Comparison of ENCODE assay signal across 8 cellular contexts in genomic region chr12:116236148-116236731, GRCh38. TPM values are rescaled to one million over a fixed set of nuclear protein-coding genes. Genes with fewer than 3 reads are reported as not detected.
DNase-seq lines count a peak whose midpoint lies in the region; ATAC-seq and TF ChIP-seq lines count a peak whose summit lies in the region.

No MANE protein-coding gene starts in this region.

- no peak overlapping the region for H3K27ac Mint-ChIP-seq in WTC11

- DNase-seq in AG04449 (ENCODE audit: low read depth, low spot score), result no peak
- peak; percentile 52 for DNase-seq in GM13976 (ENCODE audit: low spot score)
- peak; percentile 16 for DNase-seq in NCI-H2107 (lab: John Stamatoyannopoulos, UW)
- peak; percentile 25 for DNase-seq in WTC11 (ENCODE audit: low spot score)
- DNase-seq in effector CD4-positive, alpha-beta T cell, result peak; percentile 26
- peak; percentile 70 for DNase-seq in mesendoderm
- peak; percentile 16 for DNase-seq in stimulated activated naive CD4-positive, alpha-beta T cell treated with Interleukin-2 at 50 U/mL for 16 hours (lab: John Stamatoyannopoulos, UW)

- no peaks in the 10 kb centered on the region for H3K9me3 Mint-ChIP-seq in WTC11

- H3K4me3 ChIP-seq in AG04449 (ENCODE audit: low read depth, low read length) (no peak overlapping the region), mesendoderm (ENCODE audit: low read length) (no peak overlapping the region)

- no peaks in the 10 kb centered on the region for H3K27me3 ChIP-seq in mesendoderm (ENCODE audit: insufficient read depth, low read length, poor library complexity)

- H2BK15ac ChIP-seq in mesendoderm (replicated peaks; ENCODE audit: low read depth), result no peak overlapping the region

- peak; percentile 56; the same call in 1 of the 2 replicates for ATAC-seq in WTC11
- no peak for ATAC-seq in GM21367 (IDR thresholded peaks at IDR 0.05; ENCODE audit: unreplicated experiment)

- H3K4me1 Mint-ChIP-seq in WTC11, result peaks cover 18% of the 10 kb centered on the region

- H3K9ac ChIP-seq in mesendoderm (ENCODE audit: low read length), result no peak overlapping the region

- no peak overlapping the region for H4K5ac ChIP-seq in mesendoderm (ENCODE audit: low read length)

- H3K23ac ChIP-seq in mesendoderm (ENCODE audit: low read length), result no peak overlapping the region

- H3K79me2 ChIP-seq in mesendoderm (ENCODE audit: control insufficient read depth, insufficient read depth, low read length), result peaks cover 42% of the 10 kb centered on the region

- no peak overlapping the region for H2AK5ac ChIP-seq in mesendoderm (ENCODE audit: low read length)

- no peak overlapping the region for H2BK5ac ChIP-seq in mesendoderm (ENCODE audit: low read length)

- no peak overlapping the region for H3K27ac ChIP-seq in mesendoderm (ENCODE audit: low read depth, low read length)

- TF ChIP-seq CTCF in AG04449 (IDR thresholded peaks at IDR 0.05; ENCODE audit: insufficient read depth, low read length, missing control alignments) (peak; percentile 33), GM13976 (IDR thresholded peaks at IDR 0.05; ENCODE audit: borderline replicate concordance, control extremely low read depth, extremely low read depth, insufficient read depth, missing control alignments) (peak; percentile 81), WTC11 (IDR thresholded peaks at IDR 0.05) (no peak)

- no peak overlapping the region for H3K56ac ChIP-seq in mesendoderm (ENCODE audit: low read length)

- no peaks in the 10 kb centered on the region for H3K36me3 ChIP-seq in mesendoderm (ENCODE audit: control insufficient read depth, insufficient read depth, low read length)

- no CpG with 5 or more reads among the region's 3 CpGs for WGBS in mesendoderm (ENCODE audit: extremely low coverage, insufficient coverage, low lambda C conversion rate)

- in situ Hi-C loops in GM13976 (cut with MboI; ENCODE audit: low sequenced_read_pairs, unreplicated experiment), result loop anchor here (10.0 kb wide), 1 partner anchor 221 kb away; no protein-coding TSS in a partner anchor

- no peak overlapping the region for H3K18ac ChIP-seq in mesendoderm (ENCODE audit: low read length)

- H3K4me2 ChIP-seq in mesendoderm (ENCODE audit: low read length), result no peak overlapping the region

- POLR2A ChIA-PET in AG04449 (lab: Yijun Ruan, JAX) (no interaction called here), WTC11 (lab: Charles Lee) (no interaction called here)

- H3K27me3 Mint-ChIP-seq in WTC11 (ENCODE audit: low read depth), result no peaks in the 10 kb centered on the region

- no peaks in the 10 kb centered on the region for H3K36me3 Mint-ChIP-seq in WTC11

- H2BK120ac ChIP-seq in mesendoderm (ENCODE audit: low read depth, low read length), result no peak overlapping the region

- no peak overlapping the region for H3K4ac ChIP-seq in mesendoderm (ENCODE audit: low read depth, low read length)

- peaks cover 5% of the 10 kb centered on the region for H3K79me1 ChIP-seq in mesendoderm (ENCODE audit: low read length)

- CTCF ChIA-PET in AG04449 (lab: Yijun Ruan, JAX), result interaction anchor here (0.7 to 2.3 kb wide), 18 partner anchors 8 to 239 kb away, joined by 3 to 23 read pairs (median 3); no protein-coding TSS in a partner anchor
- CTCF ChIA-PET in WTC11 (lab: Charles Lee), result interaction anchor here (0.8 to 2.0 kb wide), 20 partner anchors 9 to 457 kb away, joined by 3 to 13 read pairs (median 4); no protein-coding TSS in a partner anchor

- no peaks in the 10 kb centered on the region for H3K4me1 ChIP-seq in mesendoderm (ENCODE audit: control insufficient read depth, low read depth, low read length)

- H4K8ac ChIP-seq in mesendoderm (ENCODE audit: low read depth, low read length), result no peak overlapping the region

- H3K4me3 Mint-ChIP-seq in WTC11, result no peak overlapping the region

TF ChIP-seq in WTC11, 78 proteins besides CTCF, POLR2A, EP300 and RAD21:
- TF ChIP-seq CDX4 (CRISPR knock-in tag; IDR thresholded peaks at IDR 0.05; ENCODE audit: borderline replicate concordance), result no peak

RNA-seq across cellular contexts. Expression of gene MED13L, which starts 41.3 kb away (rescaled TPM):
- total RNA-seq in WTC11 (2021), result 53.3 to 80.5 TPM (median 55.5 TPM) in 3 replicates
- polyA plus RNA-seq in mesendoderm (2013, experiment 1 of 2), result 25.0 TPM
- polyA plus RNA-seq in mesendoderm (2013, experiment 2 of 2), result 25.0 TPM
